ENCODE assay signal across 9 cellular contexts in genomic region chr16:81940781-81941560, GRCh38.
DNase-seq lines count a peak whose midpoint lies in the region; ATAC-seq and TF ChIP-seq lines count a peak whose summit lies in the region.
"Had no signal": no experiment of that assay in that cellular context is flagged by ENCODE, and none has a peak within 500 bp of the region (broad histone marks: within the 10 kb centered on the region; RNA-seq: fewer than 3 reads in every experiment).

No MANE protein-coding gene starts in this region.

- DNase-seq in COLO829 (ENCODE audit: low spot score): peak; percentile 69
- DNase-seq in HT-29 (ENCODE audit: low spot score): peak; percentile 73
- peak; percentile 17 to 33 for DNase-seq in SHP77 (lab: John Stamatoyannopoulos, UW)
- DNase-seq in fibroblast of pulmonary artery (ENCODE audit: low read depth): peak; percentile 78
- DNase-seq in skeletal muscle cell (ENCODE audit: low read depth): peak; percentile 23
- no peak for DNase-seq in stimulated activated CD8-positive, alpha-beta memory T cell treated with anti-CD3 and anti-CD28 coated beads, Interleukin-4, amount 100 ng/mL, for 48 hours
- no peak for DNase-seq in C1 segment of cervical spinal cord (lab: John Stamatoyannopoulos, UW)

- no peak for ATAC-seq in HG03196 (IDR thresholded peaks at IDR 0.05; ENCODE audit: unreplicated experiment)

- TF ChIP-seq CTCF in fibroblast of pulmonary artery (IDR thresholded peaks at IDR 0.05; ENCODE audit: low read length, missing control alignments): peak; percentile 61

- H3K4me3 ChIP-seq in fibroblast of pulmonary artery (replicated peaks; ENCODE audit: low read depth, low read length): no peak overlapping the region
- no peak overlapping the region for H3K4me3 ChIP-seq in skeletal muscle cell (ENCODE audit: low read depth, low read length)
- H3K4me3 ChIP-seq: SJCRH30 had no signal

Comparison
In these comparisons a context has a peak if more than half of its experiments do, and no peak if none do; other contexts are left out.
1. DNase-seq: peak in COLO829 (single experiment), HT-29 (single experiment), SHP77 (2 of 2), fibroblast of pulmonary artery (single experiment) and skeletal muscle cell (single experiment); none in stimulated activated CD8-positive, alpha-beta memory T cell treated with anti-CD3 and anti-CD28 coated beads, Interleukin-4, amount 100 ng/mL, for 48 hours (single experiment) and C1 segment of cervical spinal cord (0 of 14).